10 cellular contexts compared by ENCODE assay signal in genomic region chr7:152522551-152522950, GRCh38.
A peak's percentile ranks its signal among the peaks of the same experiment; 100 is the strongest.
DNase-seq lines count a peak whose midpoint lies in the region; ATAC-seq and TF ChIP-seq lines count a peak whose summit lies in the region.
"Had no signal": no experiment of that assay in that cellular context is flagged by ENCODE, and none has a peak within 500 bp of the region (broad histone marks: within the 10 kb centered on the region; RNA-seq: fewer than 3 reads in every experiment).

No MANE protein-coding gene starts in this region.

- peaks cover 0 to 2% (median 0%) of the 10 kb centered on the region in 4 donors for H3K4me1 Mint-ChIP-seq in CD4-positive, alpha-beta memory T cell

- H3K9me3 ChIP-seq in suprapubic skin = no peaks in the 10 kb centered on the region
- H3K9me3 ChIP-seq in CD4-positive, alpha-beta memory T cell (ENCODE audit: control insufficient read depth in 1 of 2, low read length in 2 of 2) = no peaks in the 10 kb centered on the region
- H3K9me3 ChIP-seq: ascending aorta had no signal

- no peak for TF ChIP-seq CTCF in WI38 (IDR thresholded peaks at IDR 0.05; ENCODE audit: low read depth, low read length)
- TF ChIP-seq CTCF in suprapubic skin (IDR thresholded peaks at IDR 0.05) = no peak

- WGBS in suprapubic skin = 6% methylated on average over 6 of the region's 6 CpGs

- intact Hi-C loops in CD4-positive, alpha-beta memory T cell (cut with micrococcal nuclease) = no loop called here

- H3K27ac Mint-ChIP-seq in CD4-positive, alpha-beta memory T cell = no peak overlapping the region
- H3K27ac Mint-ChIP-seq: T-helper 2 cell treated with Interferon-gamma antibody and Interleukin-4, amounts not matched to agents 5 μg/mL and 100 μg/mL, for 36 hours had no signal

- peaks cover 2 to 3% of the 10 kb centered on the region in 2 donors for H3K27me3 Mint-ChIP-seq in CD4-positive, alpha-beta memory T cell

- no peak overlapping the region for H3K4me3 Mint-ChIP-seq in CD4-positive, alpha-beta memory T cell
- H3K4me3 Mint-ChIP-seq: T-helper 2 cell treated with Interferon-gamma antibody and Interleukin-4, amounts not matched to agents 5 μg/mL and 100 μg/mL, for 36 hours had no signal

- peak overlapping the region; percentile 5 for H3K4me3 ChIP-seq in WI38 (ENCODE audit: low read depth, low read length)
- H3K4me3 ChIP-seq in suprapubic skin = peak overlapping the region; percentile 3
- H3K4me3 ChIP-seq in CD4-positive, alpha-beta memory T cell (ENCODE audit: low read length in 2 of 2) = no peak overlapping the region

- H3K27ac ChIP-seq in suprapubic skin = no peak overlapping the region
- no peak overlapping the region for H3K27ac ChIP-seq in CD4-positive, alpha-beta memory T cell (ENCODE audit: low read depth, low read length)
- H3K27ac ChIP-seq: ascending aorta had no signal

- CTCF ChIA-PET in CD4-positive, alpha-beta memory T cell (lab: Charles Lee; ENCODE audit: partially characterized antibody) = no interaction called here

- no peak for TF ChIP-seq POLR2A in suprapubic skin (IDR thresholded peaks at IDR 0.05)

- H3K9me3 Mint-ChIP-seq in CD4-positive, alpha-beta memory T cell = peaks cover 0 to 12% (median 1%) of the 10 kb centered on the region in 8 donors

- no peak for TF ChIP-seq EP300 in suprapubic skin (IDR thresholded peaks at IDR 0.05)

- H3K4me1 ChIP-seq in suprapubic skin = peaks cover 20% of the 10 kb centered on the region
- no peaks in the 10 kb centered on the region for H3K4me1 ChIP-seq in CD4-positive, alpha-beta memory T cell (ENCODE audit: insufficient read depth, low read length)
- H3K4me1 ChIP-seq: ascending aorta had no signal

- ATAC-seq in GM19463 (IDR thresholded peaks at IDR 0.05; ENCODE audit: unreplicated experiment) = no peak

- H3K36me3 Mint-ChIP-seq in CD4-positive, alpha-beta memory T cell = no peaks in the 10 kb centered on the region

- no peaks in the 10 kb centered on the region for H3K27me3 ChIP-seq in suprapubic skin
- H3K27me3 ChIP-seq in CD4-positive, alpha-beta memory T cell (ENCODE audit: insufficient read depth, low read length) = no peaks in the 10 kb centered on the region
- H3K27me3 ChIP-seq: ascending aorta had no signal

- no peaks in the 10 kb centered on the region for H3K36me3 ChIP-seq in suprapubic skin
- H3K36me3 ChIP-seq in CD4-positive, alpha-beta memory T cell (ENCODE audit: insufficient read depth, low read length) = no peaks in the 10 kb centered on the region
- H3K36me3 ChIP-seq: ascending aorta had no signal

- POLR2A ChIA-PET in CD4-positive, alpha-beta memory T cell (lab: Charles Lee; ENCODE audit: partially characterized antibody) = no interaction called here

- DNase-seq in NCI-H1694 (lab: John Stamatoyannopoulos, UW) (peak; percentile 91), iPS-NIHi11 (ENCODE audit: low spot score) (peak; percentile 24), suprapubic skin (ENCODE audit: low spot score in 2 of 2) (no peak), germinal center (ENCODE audit: low spot score) (no peak), amniotic stem cell (lab: John Stamatoyannopoulos, UW) (no peak)
- DNase-seq in CD4-positive, alpha-beta memory T cell = no peak

Comparison
In these comparisons a context has a peak if more than half of its experiments do, and no peak if none do; other contexts are left out.
1. DNase-seq: peak in NCI-H1694 (single experiment) and iPS-NIHi11 (single experiment); none in suprapubic skin (0 of 2), CD4-positive, alpha-beta memory T cell (0 of 5), germinal center (single experiment) and amniotic stem cell (single experiment).
2. H3K4me3 ChIP-seq: peak in WI38 (single experiment) and suprapubic skin (single experiment); none in CD4-positive, alpha-beta memory T cell (0 of 2).